8 cellular contexts compared by ENCODE assay signal in the genomic region with DNA sequence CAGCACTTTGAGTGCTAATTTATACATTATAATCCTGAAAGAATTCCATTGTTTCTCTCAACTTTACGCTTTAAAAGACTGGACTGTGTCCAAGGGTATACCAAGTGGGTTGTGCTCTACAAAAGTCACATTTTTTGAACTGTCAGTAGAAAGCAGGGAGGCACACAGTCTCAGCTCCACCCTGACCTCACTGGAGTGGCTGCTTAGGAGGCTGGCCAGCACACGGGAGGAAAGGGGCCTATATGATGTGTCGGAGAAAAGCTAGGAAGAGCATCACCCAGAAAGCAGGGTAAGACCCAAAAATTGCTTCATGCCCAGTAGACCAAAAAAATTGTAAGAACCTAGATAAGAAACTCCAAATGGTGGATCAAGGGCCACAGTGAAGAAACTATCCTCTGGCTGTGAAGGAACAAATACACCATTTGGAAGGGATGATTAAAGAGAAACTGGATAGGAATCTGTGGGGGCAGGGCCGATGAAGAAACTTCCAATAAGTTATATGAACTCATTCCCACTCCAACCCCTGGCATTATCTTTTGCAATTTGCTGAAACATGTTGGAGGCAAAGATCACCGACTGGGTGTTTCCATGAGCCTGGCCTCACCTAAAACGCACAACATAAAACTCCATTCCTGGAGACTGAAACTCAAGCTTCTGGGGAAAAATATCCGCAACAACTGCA. TPM values are rescaled to one million over a fixed set of nuclear protein-coding genes. Genes with fewer than 3 reads are reported as not detected.
DNase-seq lines count a peak whose midpoint lies in the region; ATAC-seq and TF ChIP-seq lines count a peak whose summit lies in the region.

No MANE protein-coding gene starts in this region.

- H3K4me1 ChIP-seq in NT2/D1 (ENCODE audit: insufficient read depth, insufficient read length) (peaks cover 6% of the 10 kb centered on the region), endodermal cell (ENCODE audit: control insufficient read depth, insufficient read depth, low read length) (peaks cover 27% of the 10 kb centered on the region)

- peak overlapping the region; percentile 86 for H3K4me3 Mint-ChIP-seq in endodermal cell
- H3K4me3 Mint-ChIP-seq in natural killer cell treated with Interleukin-12 subunit alpha and Interleukin-12 subunit beta and Interleukin-15 and Interleukin-18, amount 100 ng/mL, for 72 hours, result peak overlapping the region; percentile 90

- H3K9ac ChIP-seq in NT2/D1 (ENCODE audit: insufficient read length, low read depth), result peak overlapping the region; percentile 96
- peak overlapping the region; percentile 78 for H3K9ac ChIP-seq in endodermal cell (ENCODE audit: extremely low read depth, low read length, poor library complexity, severe bottlenecking)

- H3K27me3 ChIP-seq in BJ (ENCODE audit: control insufficient read depth, insufficient read depth, low read length) (no peaks in the 10 kb centered on the region), NT2/D1 (ENCODE audit: insufficient read depth, insufficient read length) (peaks cover 5% of the 10 kb centered on the region), endodermal cell (ENCODE audit: control insufficient read depth, insufficient read depth, low read length, poor library complexity, severe bottlenecking) (peaks cover 11% of the 10 kb centered on the region), dorsolateral prefrontal cortex (peaks cover 0 to 47% (median 12%) of the 10 kb centered on the region in 45 donors)

- DNase-seq in BJ (ENCODE audit: low read depth), result no peak
- no peak for DNase-seq in NT2/D1 (ENCODE audit: low read depth, low spot score)
- DNase-seq in endodermal cell, result no peak
- DNase-seq in natural killer cell treated with Interleukin-12 subunit alpha and Interleukin-12 subunit beta and Interleukin-15 and Interleukin-18, amount 100 ng/mL, for 72 hours (ENCODE audit: low spot score), result no peak
- DNase-seq in dorsolateral prefrontal cortex, result no peak
- DNase-seq in Ammon's horn (ENCODE audit: low spot score), result no peak
- DNase-seq in NAMALWA (ENCODE audit: low spot score), result no peak

- peaks cover 21% of the 10 kb centered on the region for H3K36me3 Mint-ChIP-seq in endodermal cell (ENCODE audit: low read depth)
- peaks cover 5% of the 10 kb centered on the region for H3K36me3 Mint-ChIP-seq in natural killer cell treated with Interleukin-12 subunit alpha and Interleukin-12 subunit beta and Interleukin-15 and Interleukin-18, amount 100 ng/mL, for 72 hours

- H3K27ac ChIP-seq in endodermal cell (ENCODE audit: low read depth, low read length), result no peak overlapping the region
- peak overlapping the region in 1 of 59 donors; percentile 77 for H3K27ac ChIP-seq in dorsolateral prefrontal cortex

- intact Hi-C loops in dorsolateral prefrontal cortex (cut with DNase I), result no loop called here

- WGBS in endodermal cell (ENCODE audit: insufficient coverage in 1 of 2, insufficient read length in 1 of 2), 2 experiments, result 41 to 49% methylated on average over 4 to 7 of the region's 7 CpGs

- no peak for ATAC-seq in natural killer cell treated with Interleukin-12 subunit alpha and Interleukin-12 subunit beta and Interleukin-15 and Interleukin-18, amount 100 ng/mL, for 72 hours
- ATAC-seq in GM21825 (IDR thresholded peaks at IDR 0.05; ENCODE audit: unreplicated experiment), result no peak

- H3K4me3 ChIP-seq in BJ (ENCODE audit: low read depth, low read length) (peak overlapping the region; percentile 89), NT2/D1 (ENCODE audit: insufficient read length, low read depth) (peak overlapping the region; percentile 92), endodermal cell (ENCODE audit: low read length) (peak overlapping the region; percentile 88), dorsolateral prefrontal cortex (peak overlapping the region in 21 of 59 donors; percentile 2 to 73 (median 69))

- H3K27ac Mint-ChIP-seq in endodermal cell, result no peak overlapping the region
- peak overlapping the region; percentile 75 to 93 for H3K27ac Mint-ChIP-seq in natural killer cell treated with Interleukin-12 subunit alpha and Interleukin-12 subunit beta and Interleukin-15 and Interleukin-18, amount 100 ng/mL, for 72 hours

- no peak for TF ChIP-seq CTCF in BJ (IDR thresholded peaks at IDR 0.05; ENCODE audit: insufficient read depth, low read depth, low read length)
- no peak for TF ChIP-seq CTCF in endodermal cell (conservative IDR thresholded peaks at IDR 0.05)
- no peak for TF ChIP-seq CTCF in dorsolateral prefrontal cortex (IDR thresholded peaks at IDR 0.05 in 54 of 56, conservative IDR thresholded peaks at IDR 0.05 in 2 of 56; ENCODE audit: low read depth in 1 of 56, partially characterized antibody in 56 of 56)

- peaks cover 56% of the 10 kb centered on the region for H3K27me3 Mint-ChIP-seq in endodermal cell (ENCODE audit: insufficient read depth)
- H3K27me3 Mint-ChIP-seq in natural killer cell treated with Interleukin-12 subunit alpha and Interleukin-12 subunit beta and Interleukin-15 and Interleukin-18, amount 100 ng/mL, for 72 hours, result no peaks in the 10 kb centered on the region

- no peaks in the 10 kb centered on the region for H3K9me3 ChIP-seq in NT2/D1 (ENCODE audit: insufficient read depth, low read length)
- H3K9me3 ChIP-seq in endodermal cell (ENCODE audit: control insufficient read depth, low read length), result no peaks in the 10 kb centered on the region

- H3K9me3 Mint-ChIP-seq in endodermal cell, result no peaks in the 10 kb centered on the region
- H3K9me3 Mint-ChIP-seq in natural killer cell treated with Interleukin-12 subunit alpha and Interleukin-12 subunit beta and Interleukin-15 and Interleukin-18, amount 100 ng/mL, for 72 hours, result no peaks in the 10 kb centered on the region

- POLR2A ChIA-PET in BJ (lab: Charles Lee), result no interaction called here

- H3K36me3 ChIP-seq in BJ (ENCODE audit: control insufficient read depth, insufficient read depth, low read length), result no peaks in the 10 kb centered on the region
- H3K36me3 ChIP-seq in NT2/D1 (ENCODE audit: insufficient read depth, insufficient read length, low read length), result peaks cover 32% of the 10 kb centered on the region
- H3K36me3 ChIP-seq in endodermal cell (ENCODE audit: control insufficient read depth, insufficient read depth, low read length), result peaks cover 19% of the 10 kb centered on the region

- peaks cover 52% of the 10 kb centered on the region for H3K4me1 Mint-ChIP-seq in endodermal cell
- peaks cover 52 to 62% of the 10 kb centered on the region in 2 donors for H3K4me1 Mint-ChIP-seq in natural killer cell treated with Interleukin-12 subunit alpha and Interleukin-12 subunit beta and Interleukin-15 and Interleukin-18, amount 100 ng/mL, for 72 hours (ENCODE audit: low read depth in 2 of 2)

- CTCF ChIA-PET in BJ (lab: Yijun Ruan, JAX), result interaction anchor here (0.8 to 14.5 kb wide), 3 partner anchors 10 to 57 kb away, joined by 3 to 315 read pairs (median 299); no protein-coding TSS in a partner anchor

RNA-seq across cellular contexts. Expression of gene S100A10, which starts 1.9 kb away (rescaled TPM):
- polyA plus RNA-seq in BJ (2011; rRNA removed), result 40.3 and 88.4 TPM in 2 replicates
- polyA minus RNA-seq in BJ (2011; rRNA and poly(A)+ RNA removed), result 44.3 and 50.4 TPM in 2 replicates
- total RNA-seq in endodermal cell, result 100 to 1,000 TPM; 352 to 880 TPM
- polyA plus RNA-seq in endodermal cell (2013, experiment 1 of 2), result 263 TPM
- polyA plus RNA-seq in endodermal cell (2013, experiment 2 of 2), result 320 TPM
- 100 to 1,000 TPM; 152 to 263 TPM for total RNA-seq in natural killer cell treated with Interleukin-12 subunit alpha and Interleukin-12 subunit beta and Interleukin-15 and Interleukin-18, amount 100 ng/mL, for 72 hours
- total RNA-seq in dorsolateral prefrontal cortex, result 100 to 1,000 TPM in 2 of 120 experiments, 10 to 100 TPM in 118; 11.5 to 123 (median 26.9) TPM

RNA-seq across cellular contexts. Expression of gene S100A11, which starts 45.0 kb away (rescaled TPM):
- polyA plus RNA-seq in BJ (2011; rRNA removed), result 1,269 and 1,278 TPM in 2 replicates
- polyA minus RNA-seq in BJ (2011; rRNA and poly(A)+ RNA removed), result 615 and 739 TPM in 2 replicates
- total RNA-seq in endodermal cell (100 to 1,000 TPM; 163 to 248 TPM), dorsolateral prefrontal cortex (100 to 1,000 TPM in 2 of 120 experiments, 10 to 100 TPM in 110, 1 to 10 TPM in 8; 7.0 to 134 (median 22.1) TPM)
- polyA plus RNA-seq in endodermal cell (2013, experiment 1 of 2), result 271 TPM
- polyA plus RNA-seq in endodermal cell (2013, experiment 2 of 2), result 328 TPM
- 100 to 1,000 TPM; 113 to 239 TPM for total RNA-seq in natural killer cell treated with Interleukin-12 subunit alpha and Interleukin-12 subunit beta and Interleukin-15 and Interleukin-18, amount 100 ng/mL, for 72 hours
